Comparison of ENCODE assay signal across 11 cellular contexts in genomic region chr22:31253949-31254348, GRCh38. TPM values are rescaled to one million over a fixed set of nuclear protein-coding genes. Genes with fewer than 3 reads are reported as not detected.
DNase-seq lines count a peak whose midpoint lies in the region; ATAC-seq, FAIRE-seq and TF ChIP-seq lines count a peak whose summit lies in the region.
"Had no signal": no experiment of that assay in that cellular context is flagged by ENCODE, and none has a peak within 500 bp of the region (broad histone marks: within the 10 kb centered on the region; RNA-seq: fewer than 3 reads in every experiment).

No MANE protein-coding gene starts in this region.

- H3K27me3 ChIP-seq in lower lobe of right lung (ENCODE audit: low read depth) (no peaks in the 10 kb centered on the region), upper lobe of right lung (no peaks in the 10 kb centered on the region)

- H3K36me3 ChIP-seq in lower lobe of right lung: peaks cover 10% of the 10 kb centered on the region
- H3K36me3 ChIP-seq in upper lobe of right lung: peaks cover 11% of the 10 kb centered on the region

- H3K9me3 ChIP-seq in lower lobe of right lung (no peaks in the 10 kb centered on the region), upper lobe of right lung (no peaks in the 10 kb centered on the region)
- H3K9me3 ChIP-seq: A549 had no signal

- DNase-seq in NCI-H1105 treated with DMSO at 0.1 percent for 48 hours (lab: John Stamatoyannopoulos, UW) (peak; percentile 7), NCI-H1105 (lab: John Stamatoyannopoulos, UW) (no peak), dermis microvascular lymphatic vessel endothelial cell (ENCODE audit: low read depth in 2 of 2) (peak; percentile 89 to 90), lower lobe of right lung (peak; percentile 81), upper lobe of right lung (peak; percentile 74), GM12891 (ENCODE audit: insufficient read length, low spot score) (no peak)
- no peak for DNase-seq in activated CD4-positive, alpha-beta T cell treated with anti-CD3 and anti-CD28 coated beads for 4 hours
- DNase-seq: activated T-cell treated with anti-CD3 and anti-CD28 coated beads, Interleukin-2, amount 50 U/mL, for 48 hours; T1000 had no signal

- intact Hi-C loops in lower lobe of right lung (cut with DNase I): no loop called here
- intact Hi-C loops in upper lobe of right lung (cut with DNase I): no loop called here

- TF ChIP-seq POLR2A in GM12891 (IDR thresholded peaks at IDR 0.05; ENCODE audit: low read depth, low read length): no peak

- H3K4me1 ChIP-seq in lower lobe of right lung (peaks cover 54% of the 10 kb centered on the region), upper lobe of right lung (peaks cover 31% of the 10 kb centered on the region)

- ATAC-seq in lower lobe of right lung: peak; percentile 78 to 90
- peak; percentile 88 for ATAC-seq in upper lobe of right lung
- ATAC-seq in HG03442 (IDR thresholded peaks at IDR 0.05; ENCODE audit: unreplicated experiment): no peak
- ATAC-seq: A549 had no signal

- H3K27ac ChIP-seq in lower lobe of right lung (peak overlapping the region; percentile 69), upper lobe of right lung (peak overlapping the region; percentile 63)
- H3K27ac ChIP-seq: A549 had no signal

- H3K4me3 ChIP-seq in lower lobe of right lung: no peak overlapping the region
- no peak overlapping the region for H3K4me3 ChIP-seq in upper lobe of right lung
- H3K4me3 ChIP-seq: A549 had no signal

- FAIRE-seq in GM12891 (lab: Jason Lieb, UNC): no peak
- FAIRE-seq: A549 had no signal

- TF ChIP-seq CTCF in lower lobe of right lung (IDR thresholded peaks at IDR 0.05) (no peak), upper lobe of right lung (IDR thresholded peaks at IDR 0.05) (peak; percentile 13)

TF ChIP-seq in GM12891, 5 proteins besides CTCF, POLR2A, EP300 and RAD21:
- TF ChIP-seq SPI1 (IDR thresholded peaks at IDR 0.05; ENCODE audit: low read depth, low read length): no peak
- no peak for TF ChIP-seq PAX5 (IDR thresholded peaks at IDR 0.05; ENCODE audit: insufficient read depth, low read length, severe bottlenecking)
- no peak for TF ChIP-seq POU2F2 (IDR thresholded peaks at IDR 0.05; ENCODE audit: low read depth, low read length)

RNA-seq across cellular contexts. Expression of gene PIK3IP1, which starts 38.3 kb away (rescaled TPM):
- total RNA-seq in dermis microvascular lymphatic vessel endothelial cell (18.4 and 31.1 TPM in 2 replicates), lower lobe of right lung (54.9 TPM), upper lobe of right lung (56.4 TPM)
- 5.3 TPM for polyA plus RNA-seq in GM12891 (2012; ENCODE audit: low read depth, missing spikeins)

RNA-seq across cellular contexts. Expression of gene LIMK2, which starts 41.9 kb away (rescaled TPM):
- total RNA-seq in dermis microvascular lymphatic vessel endothelial cell (75.9 and 78.9 TPM in 2 replicates), lower lobe of right lung (61.2 TPM), upper lobe of right lung (63.0 TPM)
- polyA plus RNA-seq in GM12891 (2012; ENCODE audit: low read depth, missing spikeins): 15.7 TPM

Comparison
In these comparisons a context has a peak if more than half of its experiments do, and no peak if none do; other contexts are left out.
1. DNase-seq: peak in NCI-H1105 treated with DMSO at 0.1 percent for 48 hours (single experiment), dermis microvascular lymphatic vessel endothelial cell (2 of 2), lower lobe of right lung (single experiment) and upper lobe of right lung (single experiment); none in NCI-H1105 (single experiment), activated CD4-positive, alpha-beta T cell treated with anti-CD3 and anti-CD28 coated beads for 4 hours (0 of 2) and GM12891 (single experiment).